In the genomic region with DNA sequence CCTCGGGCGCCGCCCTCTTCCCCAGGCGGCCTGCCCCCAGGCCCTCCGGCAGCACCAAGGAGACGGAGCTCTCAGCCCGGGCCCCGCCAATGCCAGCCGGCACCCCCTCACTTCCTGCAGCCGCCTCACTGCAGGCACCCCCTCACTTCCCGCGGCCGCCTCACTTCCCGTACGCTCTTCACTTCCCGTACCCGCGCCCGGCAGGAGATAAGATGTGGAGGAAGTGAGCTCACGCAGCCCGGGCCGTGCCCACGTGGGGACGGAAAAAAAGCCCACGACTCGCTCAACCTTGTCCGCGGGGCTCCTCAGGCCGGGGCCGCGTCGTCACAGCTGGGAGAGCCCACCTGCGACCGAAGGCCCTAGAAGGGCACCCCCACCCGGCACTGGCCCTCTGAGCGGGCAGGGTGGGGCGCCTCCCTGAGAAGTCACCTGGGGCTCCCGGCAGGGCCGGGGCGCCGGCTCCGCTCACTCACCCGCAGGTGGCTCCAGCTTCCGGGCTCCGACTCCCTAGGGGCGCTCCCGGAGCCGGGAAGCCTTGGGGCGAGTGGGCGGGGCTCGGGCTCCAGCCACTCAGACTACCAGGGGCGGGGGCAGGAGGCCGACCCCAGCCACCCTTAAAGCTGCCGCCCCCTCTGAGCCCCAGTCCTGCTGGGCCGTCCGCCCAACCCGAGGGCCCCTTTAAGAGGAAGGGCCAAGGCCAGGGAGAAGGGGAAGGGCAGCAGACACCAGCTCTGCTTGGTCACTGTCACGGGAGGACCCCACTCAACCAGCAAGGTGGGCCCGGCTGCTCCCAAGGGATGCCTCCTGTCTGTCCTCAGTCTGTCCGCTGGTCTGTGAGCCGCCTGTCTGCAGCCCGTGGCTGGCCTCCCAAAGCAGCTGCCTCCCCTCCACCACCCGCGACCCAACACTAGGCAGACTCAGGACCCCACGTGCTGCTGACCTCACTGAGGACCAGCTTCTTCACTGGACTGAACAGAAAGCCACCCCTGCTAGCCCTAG, we compare ENCODE assay signal across 1 cellular context.
A peak's percentile ranks its signal among the peaks of the same experiment; 100 is the strongest.
TF ChIP-seq lines count a peak whose summit lies in the region.

No MANE protein-coding gene starts in this region.

TF ChIP-seq in HEK293, 187 proteins besides CTCF, POLR2A, EP300 and RAD21 (continued from another document and continues in another):
- TF ChIP-seq, protein P1, sequence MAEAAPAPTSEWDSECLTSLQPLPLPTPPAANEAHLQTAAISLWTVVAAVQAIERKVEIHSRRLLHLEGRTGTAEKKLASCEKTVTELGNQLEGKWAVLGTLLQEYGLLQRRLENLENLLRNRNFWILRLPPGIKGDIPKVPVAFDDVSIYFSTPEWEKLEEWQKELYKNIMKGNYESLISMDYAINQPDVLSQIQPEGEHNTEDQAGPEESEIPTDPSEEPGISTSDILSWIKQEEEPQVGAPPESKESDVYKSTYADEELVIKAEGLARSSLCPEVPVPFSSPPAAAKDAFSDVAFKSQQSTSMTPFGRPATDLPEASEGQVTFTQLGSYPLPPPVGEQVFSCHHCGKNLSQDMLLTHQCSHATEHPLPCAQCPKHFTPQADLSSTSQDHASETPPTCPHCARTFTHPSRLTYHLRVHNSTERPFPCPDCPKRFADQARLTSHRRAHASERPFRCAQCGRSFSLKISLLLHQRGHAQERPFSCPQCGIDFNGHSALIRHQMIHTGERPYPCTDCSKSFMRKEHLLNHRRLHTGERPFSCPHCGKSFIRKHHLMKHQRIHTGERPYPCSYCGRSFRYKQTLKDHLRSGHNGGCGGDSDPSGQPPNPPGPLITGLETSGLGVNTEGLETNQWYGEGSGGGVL (tag by site-specific recombination; IDR thresholded peaks at IDR 0.05): peak; percentile 52; the same call in 1 of the 2 replicates
- TF ChIP-seq ZNF660 (tag by site-specific recombination; IDR thresholded peaks at IDR 0.05): 0 out of 2 replicates have a peak, but pooled peaks have one; percentile 55
- TF ChIP-seq ZEB2 (tag by site-specific recombination; IDR thresholded peaks at IDR 0.05): peak; percentile 78
- TF ChIP-seq ZNF843 (tag by site-specific recombination; IDR thresholded peaks at IDR 0.05): no peak
- TF ChIP-seq, protein P2, sequence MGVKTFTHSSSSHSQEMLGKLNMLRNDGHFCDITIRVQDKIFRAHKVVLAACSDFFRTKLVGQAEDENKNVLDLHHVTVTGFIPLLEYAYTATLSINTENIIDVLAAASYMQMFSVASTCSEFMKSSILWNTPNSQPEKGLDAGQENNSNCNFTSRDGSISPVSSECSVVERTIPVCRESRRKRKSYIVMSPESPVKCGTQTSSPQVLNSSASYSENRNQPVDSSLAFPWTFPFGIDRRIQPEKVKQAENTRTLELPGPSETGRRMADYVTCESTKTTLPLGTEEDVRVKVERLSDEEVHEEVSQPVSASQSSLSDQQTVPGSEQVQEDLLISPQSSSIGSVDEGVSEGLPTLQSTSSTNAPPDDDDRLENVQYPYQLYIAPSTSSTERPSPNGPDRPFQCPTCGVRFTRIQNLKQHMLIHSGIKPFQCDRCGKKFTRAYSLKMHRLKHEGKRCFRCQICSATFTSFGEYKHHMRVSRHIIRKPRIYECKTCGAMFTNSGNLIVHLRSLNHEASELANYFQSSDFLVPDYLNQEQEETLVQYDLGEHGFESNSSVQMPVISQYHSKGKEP (tag by site-specific recombination; IDR thresholded peaks at IDR 0.05): no peak
- TF ChIP-seq ZNF24 (tag by site-specific recombination; IDR thresholded peaks at IDR 0.05): peak; percentile 32; the same call in 1 of the 2 replicates
- TF ChIP-seq ZNF549 (tag by site-specific recombination; IDR thresholded peaks at IDR 0.05): no peak
- no peak for TF ChIP-seq FEZF1 (tag by site-specific recombination; IDR thresholded peaks at IDR 0.05)
- TF ChIP-seq, protein P3, sequence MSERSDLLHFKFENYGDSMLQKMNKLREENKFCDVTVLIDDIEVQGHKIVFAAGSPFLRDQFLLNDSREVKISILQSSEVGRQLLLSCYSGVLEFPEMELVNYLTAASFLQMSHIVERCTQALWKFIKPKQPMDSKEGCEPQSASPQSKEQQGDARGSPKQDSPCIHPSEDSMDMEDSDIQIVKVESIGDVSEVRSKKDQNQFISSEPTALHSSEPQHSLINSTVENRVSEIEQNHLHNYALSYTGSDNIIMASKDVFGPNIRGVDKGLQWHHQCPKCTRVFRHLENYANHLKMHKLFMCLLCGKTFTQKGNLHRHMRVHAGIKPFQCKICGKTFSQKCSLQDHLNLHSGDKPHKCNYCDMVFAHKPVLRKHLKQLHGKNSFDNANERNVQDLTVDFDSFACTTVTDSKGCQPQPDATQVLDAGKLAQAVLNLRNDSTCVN (tag by site-specific recombination; optimal IDR thresholded peaks at IDR 0.05): peak; percentile 73
- peak; percentile 64; the same call in 1 of the 2 replicates for TF ChIP-seq EGR2 (tag by site-specific recombination; IDR thresholded peaks at IDR 0.05; ENCODE audit: low read depth)
- TF ChIP-seq ZFP69B (tag by site-specific recombination; IDR thresholded peaks at IDR 0.05): peak; percentile 100
- TF ChIP-seq KLF9 (tag by site-specific recombination; IDR thresholded peaks at IDR 0.05; ENCODE audit: low read depth): peak; percentile 64; the same call in 1 of the 2 replicates
- TF ChIP-seq ZBTB20 (tag by site-specific recombination; IDR thresholded peaks at IDR 0.05): peak; percentile 86
- TF ChIP-seq, protein P4, sequence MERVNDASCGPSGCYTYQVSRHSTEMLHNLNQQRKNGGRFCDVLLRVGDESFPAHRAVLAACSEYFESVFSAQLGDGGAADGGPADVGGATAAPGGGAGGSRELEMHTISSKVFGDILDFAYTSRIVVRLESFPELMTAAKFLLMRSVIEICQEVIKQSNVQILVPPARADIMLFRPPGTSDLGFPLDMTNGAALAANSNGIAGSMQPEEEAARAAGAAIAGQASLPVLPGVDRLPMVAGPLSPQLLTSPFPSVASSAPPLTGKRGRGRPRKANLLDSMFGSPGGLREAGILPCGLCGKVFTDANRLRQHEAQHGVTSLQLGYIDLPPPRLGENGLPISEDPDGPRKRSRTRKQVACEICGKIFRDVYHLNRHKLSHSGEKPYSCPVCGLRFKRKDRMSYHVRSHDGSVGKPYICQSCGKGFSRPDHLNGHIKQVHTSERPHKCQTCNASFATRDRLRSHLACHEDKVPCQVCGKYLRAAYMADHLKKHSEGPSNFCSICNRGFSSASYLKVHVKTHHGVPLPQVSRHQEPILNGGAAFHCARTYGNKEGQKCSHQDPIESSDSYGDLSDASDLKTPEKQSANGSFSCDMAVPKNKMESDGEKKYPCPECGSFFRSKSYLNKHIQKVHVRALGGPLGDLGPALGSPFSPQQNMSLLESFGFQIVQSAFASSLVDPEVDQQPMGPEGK (tag by site-specific recombination; IDR thresholded peaks at IDR 0.05): peak; percentile 57
- no peak for TF ChIP-seq ZNF248 (tag by site-specific recombination; IDR thresholded peaks at IDR 0.05)
- TF ChIP-seq WT1 (tag by site-specific recombination; IDR thresholded peaks at IDR 0.05): no peak
- 0 out of 2 replicates have a peak, but pooled peaks have one; percentile 28 for TF ChIP-seq ZNF785 (tag by site-specific recombination; IDR thresholded peaks at IDR 0.05)
- peak; percentile 71 for TF ChIP-seq SP2 (tag by site-specific recombination; IDR thresholded peaks at IDR 0.05)
- peak; percentile 73 for TF ChIP-seq ZBTB8A (tag by site-specific recombination; IDR thresholded peaks at IDR 0.05)
- TF ChIP-seq ZNF571 (tag by site-specific recombination; IDR thresholded peaks at IDR 0.05): no peak
- peak; percentile 42; the same call in 1 of the 2 replicates for TF ChIP-seq OSR2 (tag by site-specific recombination; IDR thresholded peaks at IDR 0.05)
- peak; percentile 96 for TF ChIP-seq GLIS2 (tag by site-specific recombination; IDR thresholded peaks at IDR 0.05)
- peak; percentile 74 for TF ChIP-seq ZNF423 (tag by site-specific recombination; IDR thresholded peaks at IDR 0.05)
- peak; percentile 55; the same call in 1 of the 2 replicates for TF ChIP-seq ZSCAN30 (tag by site-specific recombination; IDR thresholded peaks at IDR 0.05)
- TF ChIP-seq GLIS1 (tag by site-specific recombination; IDR thresholded peaks at IDR 0.05): peak; percentile 84
- TF ChIP-seq ZSCAN16 (tag by site-specific recombination; IDR thresholded peaks at IDR 0.05): no peak
- TF ChIP-seq ZNF169 (tag by site-specific recombination; IDR thresholded peaks at IDR 0.05): no peak
- TF ChIP-seq ZNF701 (tag by site-specific recombination; IDR thresholded peaks at IDR 0.05): no peak
- TF ChIP-seq SALL2 (tag by site-specific recombination; IDR thresholded peaks at IDR 0.05; ENCODE audit: borderline replicate concordance): no peak
- 0 out of 2 replicates have a peak, but pooled peaks have one; percentile 47 for TF ChIP-seq ZNF610 (tag by site-specific recombination; IDR thresholded peaks at IDR 0.05; ENCODE audit: borderline replicate concordance)
- no peak for TF ChIP-seq ZNF621 (tag by site-specific recombination; IDR thresholded peaks at IDR 0.05)
- TF ChIP-seq, protein P5, sequence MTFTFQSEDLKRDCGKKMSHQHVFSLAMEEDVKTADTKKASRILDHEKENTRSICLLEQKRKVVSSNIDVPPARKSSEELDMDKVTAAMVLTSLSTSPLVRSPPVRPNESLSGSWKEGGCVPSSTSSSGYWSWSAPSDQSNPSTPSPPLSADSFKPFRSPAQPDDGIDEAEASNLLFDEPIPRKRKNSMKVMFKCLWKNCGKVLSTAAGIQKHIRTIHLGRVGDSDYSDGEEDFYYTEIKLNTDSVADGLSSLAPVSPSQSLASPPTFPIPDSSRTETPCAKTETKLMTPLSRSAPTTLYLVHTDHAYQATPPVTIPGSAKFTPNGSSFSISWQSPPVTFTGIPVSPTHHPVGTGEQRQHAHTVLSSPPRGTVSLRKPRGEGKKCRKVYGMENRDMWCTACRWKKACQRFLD (tag by site-specific recombination; IDR thresholded peaks at IDR 0.05): peak; percentile 87
- TF ChIP-seq ZBTB48 (tag by site-specific recombination; IDR thresholded peaks at IDR 0.05): 0 out of 2 replicates have a peak, but pooled peaks have one; percentile 27
- no peak for TF ChIP-seq YY1 (tag by site-specific recombination; IDR thresholded peaks at IDR 0.05)
- TF ChIP-seq, protein P6, sequence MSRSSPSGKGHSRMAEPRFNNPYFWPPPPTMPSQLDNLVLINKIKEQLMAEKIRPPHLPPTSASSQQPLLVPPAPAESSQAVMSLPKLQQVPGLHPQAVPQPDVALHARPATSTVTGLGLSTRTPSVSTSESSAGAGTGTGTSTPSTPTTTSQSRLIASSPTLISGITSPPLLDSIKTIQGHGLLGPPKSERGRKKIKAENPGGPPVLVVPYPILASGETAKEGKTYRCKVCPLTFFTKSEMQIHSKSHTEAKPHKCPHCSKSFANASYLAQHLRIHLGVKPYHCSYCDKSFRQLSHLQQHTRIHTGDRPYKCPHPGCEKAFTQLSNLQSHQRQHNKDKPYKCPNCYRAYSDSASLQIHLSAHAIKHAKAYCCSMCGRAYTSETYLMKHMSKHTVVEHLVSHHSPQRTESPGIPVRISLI (tag by site-specific recombination; IDR thresholded peaks at IDR 0.05): peak; percentile 96
- TF ChIP-seq, protein P7, sequence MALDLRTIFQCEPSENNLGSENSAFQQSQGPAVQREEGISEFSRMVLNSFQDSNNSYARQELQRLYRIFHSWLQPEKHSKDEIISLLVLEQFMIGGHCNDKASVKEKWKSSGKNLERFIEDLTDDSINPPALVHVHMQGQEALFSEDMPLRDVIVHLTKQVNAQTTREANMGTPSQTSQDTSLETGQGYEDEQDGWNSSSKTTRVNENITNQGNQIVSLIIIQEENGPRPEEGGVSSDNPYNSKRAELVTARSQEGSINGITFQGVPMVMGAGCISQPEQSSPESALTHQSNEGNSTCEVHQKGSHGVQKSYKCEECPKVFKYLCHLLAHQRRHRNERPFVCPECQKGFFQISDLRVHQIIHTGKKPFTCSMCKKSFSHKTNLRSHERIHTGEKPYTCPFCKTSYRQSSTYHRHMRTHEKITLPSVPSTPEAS (tag by site-specific recombination; IDR thresholded peaks at IDR 0.05): 0 out of 2 replicates have a peak, but pooled peaks have one; percentile 7
- TF ChIP-seq, protein P8, sequence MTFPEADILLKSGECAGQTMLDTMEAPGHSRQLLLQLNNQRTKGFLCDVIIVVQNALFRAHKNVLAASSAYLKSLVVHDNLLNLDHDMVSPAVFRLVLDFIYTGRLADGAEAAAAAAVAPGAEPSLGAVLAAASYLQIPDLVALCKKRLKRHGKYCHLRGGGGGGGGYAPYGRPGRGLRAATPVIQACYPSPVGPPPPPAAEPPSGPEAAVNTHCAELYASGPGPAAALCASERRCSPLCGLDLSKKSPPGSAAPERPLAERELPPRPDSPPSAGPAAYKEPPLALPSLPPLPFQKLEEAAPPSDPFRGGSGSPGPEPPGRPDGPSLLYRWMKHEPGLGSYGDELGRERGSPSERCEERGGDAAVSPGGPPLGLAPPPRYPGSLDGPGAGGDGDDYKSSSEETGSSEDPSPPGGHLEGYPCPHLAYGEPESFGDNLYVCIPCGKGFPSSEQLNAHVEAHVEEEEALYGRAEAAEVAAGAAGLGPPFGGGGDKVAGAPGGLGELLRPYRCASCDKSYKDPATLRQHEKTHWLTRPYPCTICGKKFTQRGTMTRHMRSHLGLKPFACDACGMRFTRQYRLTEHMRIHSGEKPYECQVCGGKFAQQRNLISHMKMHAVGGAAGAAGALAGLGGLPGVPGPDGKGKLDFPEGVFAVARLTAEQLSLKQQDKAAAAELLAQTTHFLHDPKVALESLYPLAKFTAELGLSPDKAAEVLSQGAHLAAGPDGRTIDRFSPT (tag by site-specific recombination; IDR thresholded peaks at IDR 0.05): peak; percentile 49; the same call in 1 of the 2 replicates
- no peak for TF ChIP-seq ZFP3 (tag by site-specific recombination; IDR thresholded peaks at IDR 0.05; ENCODE audit: low read depth)
- TF ChIP-seq, protein P9, sequence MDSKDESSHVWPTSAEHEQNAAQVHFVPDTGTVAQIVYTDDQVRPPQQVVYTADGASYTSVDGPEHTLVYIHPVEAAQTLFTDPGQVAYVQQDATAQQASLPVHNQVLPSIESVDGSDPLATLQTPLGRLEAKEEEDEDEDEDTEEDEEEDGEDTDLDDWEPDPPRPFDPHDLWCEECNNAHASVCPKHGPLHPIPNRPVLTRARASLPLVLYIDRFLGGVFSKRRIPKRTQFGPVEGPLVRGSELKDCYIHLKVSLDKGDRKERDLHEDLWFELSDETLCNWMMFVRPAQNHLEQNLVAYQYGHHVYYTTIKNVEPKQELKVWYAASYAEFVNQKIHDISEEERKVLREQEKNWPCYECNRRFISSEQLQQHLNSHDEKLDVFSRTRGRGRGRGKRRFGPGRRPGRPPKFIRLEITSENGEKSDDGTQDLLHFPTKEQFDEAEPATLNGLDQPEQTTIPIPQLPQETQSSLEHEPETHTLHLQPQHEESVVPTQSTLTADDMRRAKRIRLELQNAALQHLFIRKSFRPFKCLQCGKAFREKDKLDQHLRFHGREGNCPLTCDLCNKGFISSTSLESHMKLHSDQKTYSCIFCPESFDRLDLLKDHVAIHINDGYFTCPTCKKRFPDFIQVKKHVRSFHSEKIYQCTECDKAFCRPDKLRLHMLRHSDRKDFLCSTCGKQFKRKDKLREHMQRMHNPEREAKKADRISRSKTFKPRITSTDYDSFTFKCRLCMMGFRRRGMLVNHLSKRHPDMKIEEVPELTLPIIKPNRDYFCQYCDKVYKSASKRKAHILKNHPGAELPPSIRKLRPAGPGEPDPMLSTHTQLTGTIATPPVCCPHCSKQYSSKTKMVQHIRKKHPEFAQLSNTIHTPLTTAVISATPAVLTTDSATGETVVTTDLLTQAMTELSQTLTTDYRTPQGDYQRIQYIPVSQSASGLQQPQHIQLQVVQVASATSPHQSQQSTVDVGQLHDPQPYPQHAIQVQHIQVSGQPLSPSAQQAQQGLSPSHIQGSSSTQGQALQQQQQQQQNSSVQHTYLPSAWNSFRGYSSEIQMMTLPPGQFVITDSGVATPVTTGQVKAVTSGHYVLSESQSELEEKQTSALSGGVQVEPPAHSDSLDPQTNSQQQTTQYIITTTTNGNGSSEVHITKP (tag by site-specific recombination; IDR thresholded peaks at IDR 0.05): peak; percentile 99
